In the genomic region with DNA sequence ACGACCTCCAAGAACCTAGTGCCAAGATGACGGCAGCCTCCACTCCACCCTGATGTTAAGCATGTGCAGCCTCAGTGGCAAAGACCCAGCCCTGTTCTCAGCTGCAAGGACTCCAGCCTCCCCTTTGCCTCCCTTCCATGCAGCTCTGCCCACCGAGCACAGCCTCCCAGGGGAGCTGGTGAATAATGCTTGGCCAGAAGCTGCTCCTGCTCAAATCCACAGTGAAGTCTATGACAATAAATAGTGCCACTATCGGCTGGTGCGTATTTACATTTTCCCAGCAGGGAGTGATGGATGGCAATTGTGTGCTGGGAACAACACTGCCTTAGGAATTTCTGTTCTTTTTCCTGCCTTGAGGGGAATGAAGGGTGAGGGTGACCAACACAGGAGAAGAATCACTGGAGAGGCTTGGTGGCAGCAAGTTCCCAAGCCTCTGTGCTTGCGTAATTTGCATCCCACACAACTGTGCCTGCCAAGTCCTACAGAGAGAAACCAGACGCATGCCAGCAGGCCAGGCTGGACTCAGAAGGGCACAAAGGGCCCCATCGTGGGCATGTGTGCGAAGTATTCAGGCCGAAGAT, we compare ENCODE assay signal across 11 cellular contexts. TPM values are rescaled to one million over a fixed set of nuclear protein-coding genes. Genes with fewer than 3 reads are reported as not detected.
DNase-seq lines count a peak whose midpoint lies in the region; ATAC-seq, FAIRE-seq and TF ChIP-seq lines count a peak whose summit lies in the region.
"Had no signal": no experiment of that assay in that cellular context is flagged by ENCODE, and none has a peak within 500 bp of the region (broad histone marks: within the 10 kb centered on the region; RNA-seq: fewer than 3 reads in every experiment).

No MANE protein-coding gene starts in this region.

- H3K4me1 ChIP-seq in H1 (replicated peaks in 1 of 4; ENCODE audit: control insufficient read depth in 3 of 4, insufficient read depth in 4 of 4, low read length in 3 of 4) = peaks cover 0 to 4% (median 1%) of the 10 kb centered on the region in 4 experiments; a peak in 3 of 7 replicates
- H3K4me1 ChIP-seq in lung (ENCODE audit: control insufficient read depth in 2 of 2, insufficient read depth in 2 of 2, low read length in 2 of 2) = peaks cover 0 to 11% of the 10 kb centered on the region in 2 donors
- peaks cover 7 to 12% of the 10 kb centered on the region in 2 donors for H3K4me1 ChIP-seq in thyroid gland

- DNase-seq in MG63 (peak; percentile 79), H1 (ENCODE audit: low read depth in 1 of 2, low spot score in 2 of 2) (no peak), lung (ENCODE audit: low spot score) (peak; percentile 70), thyroid gland (peak; percentile 86 to 89), kidney tubule cell (ENCODE audit: low spot score) (no peak)
- no peak for DNase-seq in stimulated activated CD4-positive, alpha-beta T cell treated with anti-CD3 and anti-CD28 coated beads, Interleukin-2, amount 100 ng/mL, for 48 hours
- DNase-seq: activated naive CD4-positive, alpha-beta T cell; NCI-H146 had no signal

- no peak for TF ChIP-seq EP300 in H1 (IDR thresholded peaks at IDR 0.05; ENCODE audit: borderline replicate concordance in 1 of 2, low read depth in 2 of 2, low read length in 2 of 2)

- H3K23me2 ChIP-seq in H1 (ENCODE audit: low read depth, low read length) = no peaks in the 10 kb centered on the region

- no peak overlapping the region; a peak in 1 of 4 replicates for H3K4me2 ChIP-seq in H1 (ENCODE audit: insufficient read depth in 1 of 2, low read depth in 2 of 2, low read length in 2 of 2)

- no peak for FAIRE-seq in H1 (lab: Jason Lieb, UNC)
- FAIRE-seq: GM12878 had no signal

- H2BK5ac ChIP-seq in H1 (ENCODE audit: low read depth, low read length) = no peak overlapping the region

- H3K23ac ChIP-seq in H1 (ENCODE audit: insufficient read length) = no peak overlapping the region

- H3K79me2 ChIP-seq in H1 (ENCODE audit: control insufficient read depth in 1 of 2, insufficient read depth in 2 of 2, low read length in 2 of 2) = no peaks in the 10 kb centered on the region

- H3K9me3 ChIP-seq in MG63 = no peaks in the 10 kb centered on the region
- no peaks in the 10 kb centered on the region for H3K9me3 ChIP-seq in H1 (ENCODE audit: insufficient read depth in 2 of 2, low read depth in 1 of 2, low read length in 1 of 2)
- H3K9me3 ChIP-seq in lung (ENCODE audit: control insufficient read depth in 2 of 2, insufficient read depth in 1 of 2, low read length in 1 of 2) = no peaks in the 10 kb centered on the region
- H3K9me3 ChIP-seq in thyroid gland = no peaks in the 10 kb centered on the region

- H4K8ac ChIP-seq in H1 (ENCODE audit: extremely low read depth, insufficient read depth, low read length) = no peak overlapping the region

- 77% methylated on average over 10 of the region's 10 CpGs; no CpG with 5 or more reads in 1 of the 2 experiments for WGBS in H1 (ENCODE audit: extremely low coverage in 1 of 2, insufficient coverage in 1 of 2, insufficient read length in 1 of 2, insufficient replicate concordance in 2 of 2, low coverage in 1 of 2, low lambda C conversion rate in 2 of 2, missing lambda C conversion rate in 1 of 2), 2 experiments
- WGBS in lung, 2 donors = 41 to 67% methylated on average over 10 of the region's 10 CpGs
- WGBS in thyroid gland, 2 donors = 47 to 52% methylated on average over 10 of the region's 10 CpGs

- H3K36me3 ChIP-seq in MG63 (no peaks in the 10 kb centered on the region), H1 (ENCODE audit: control insufficient read depth in 2 of 4, insufficient read depth in 4 of 4, low read length in 3 of 4) (no peaks in the 10 kb centered on the region), lung (ENCODE audit: control insufficient read depth in 2 of 2, insufficient read depth in 2 of 2, low read length in 2 of 2) (no peaks in the 10 kb centered on the region), thyroid gland (no peaks in the 10 kb centered on the region)

- H3K9ac ChIP-seq in H1 (replicated peaks in 1 of 4; ENCODE audit: extremely low read depth in 1 of 4, low read depth in 3 of 4, low read length in 3 of 4) = no peak overlapping the region

- no peak overlapping the region for H3K27ac ChIP-seq in H1 (ENCODE audit: low read depth, low read length)
- peak overlapping the region; percentile 1 to 71 for H3K27ac ChIP-seq in lung (ENCODE audit: low read depth in 1 of 2, low read length in 1 of 2)
- H3K27ac ChIP-seq in thyroid gland = peak overlapping the region in 2 of 3 donors; percentile 41 to 52

- ATAC-seq in lung (ENCODE audit: insufficient read depth, low FRiP score) (peak; percentile 67), GM21390 (IDR thresholded peaks at IDR 0.05; ENCODE audit: unreplicated experiment) (no peak), GM19023 (IDR thresholded peaks at IDR 0.05; ENCODE audit: unreplicated experiment) (no peak)
- ATAC-seq: GM12878 had no signal

- H3K27me3 ChIP-seq in MG63 (no peaks in the 10 kb centered on the region), H1 (replicated peaks in 1 of 4; ENCODE audit: control insufficient read depth in 3 of 4, extremely low read depth in 1 of 4, insufficient read depth in 3 of 4, low read length in 3 of 4) (peaks cover 0 to 1% (median 0%) of the 10 kb centered on the region in 4 experiments; a peak in 1 of 7 replicates), lung (ENCODE audit: control insufficient read depth, insufficient read depth) (no peaks in the 10 kb centered on the region), thyroid gland (no peaks in the 10 kb centered on the region)

- no peak overlapping the region for H3K4ac ChIP-seq in H1 (replicated peaks; ENCODE audit: insufficient read length, low read depth, low read length)

- peak overlapping the region; percentile 25; the same call in 1 of the 2 replicates for H2BK20ac ChIP-seq in H1 (ENCODE audit: low read length)

- no peak overlapping the region for H3K18ac ChIP-seq in H1 (ENCODE audit: extremely low read depth, low read length)

- peak overlapping the region; percentile 31; the same call in 1 of the 2 replicates for H2BK15ac ChIP-seq in H1 (ENCODE audit: low read length)

- POLR2A ChIA-PET in H1 (lab: Charles Lee; ENCODE audit: partially characterized antibody) = interaction anchor here (0.7 to 1.2 kb wide), 2 partner anchors 13 to 79 kb away, joined by 3 read pairs; no protein-coding TSS in a partner anchor

- intact Hi-C loops in thyroid gland (cut with DNase I) = no loop called here

- H3K14ac ChIP-seq in H1 (ENCODE audit: insufficient read length) = no peak overlapping the region

- H3K4me3 ChIP-seq in MG63 (no peak overlapping the region), H1 (ENCODE audit: extremely low read depth in 1 of 4, insufficient read depth in 2 of 4, low read depth in 3 of 4, low read length in 4 of 4) (no peak overlapping the region), lung (no peak overlapping the region), thyroid gland (replicated peaks in 1 of 3) (no peak overlapping the region)
- H3K4me3 ChIP-seq: GM12878 had no signal

- H2AK5ac ChIP-seq in H1 (ENCODE audit: low read depth, low read length) = no peak overlapping the region

- TF ChIP-seq RAD21 in H1 (IDR thresholded peaks at IDR 0.05 in 1 of 2, conservative IDR thresholded peaks at IDR 0.05 in 1 of 2; ENCODE audit: low read depth in 2 of 2, low read length in 2 of 2) = no peak

- no peak for TF ChIP-seq POLR2A in H1 (IDR thresholded peaks at IDR 0.05; ENCODE audit: control extremely low read depth in 1 of 2, low read depth in 2 of 2, low read length in 2 of 2)
- TF ChIP-seq POLR2A in thyroid gland (IDR thresholded peaks at IDR 0.05) = peak in 1 of 2 donors; percentile 16

- no peak overlapping the region for H3K56ac ChIP-seq in H1 (replicated peaks; ENCODE audit: insufficient read length, low read depth, low read length)

- TF ChIP-seq CTCF in H1 (IDR thresholded peaks at IDR 0.05; ENCODE audit: control extremely low read depth in 1 of 3, insufficient read depth in 1 of 3, low read depth in 1 of 3, low read length in 3 of 3) = no peak
- no peak for TF ChIP-seq CTCF in lung (IDR thresholded peaks at IDR 0.05; ENCODE audit: control extremely low read depth, extremely low read depth)
- TF ChIP-seq CTCF in thyroid gland (IDR thresholded peaks at IDR 0.05) = no peak

- H2BK12ac ChIP-seq in H1 (ENCODE audit: low read depth, low read length) = no peak overlapping the region

- H3K79me1 ChIP-seq in H1 (ENCODE audit: low read depth, low read length) = no peaks in the 10 kb centered on the region

- CTCF ChIA-PET in H1 (lab: Charles Lee; ENCODE audit: partially characterized antibody) = interaction anchor here (1.0 to 2.8 kb wide), 4 partner anchors 14 to 100 kb away, joined by 3 to 15 read pairs (median 6); no protein-coding TSS in a partner anchor

- no peaks in the 10 kb centered on the region for H4K20me1 ChIP-seq in H1 (replicated peaks in 1 of 2; ENCODE audit: control insufficient read depth in 1 of 2, insufficient read depth in 2 of 2, low read length in 2 of 2)

- H4K5ac ChIP-seq in H1 (ENCODE audit: insufficient read length, low read depth, low read length) = no peak overlapping the region

- H4K91ac ChIP-seq in H1 (replicated peaks; ENCODE audit: insufficient read length, low read length) = no peak overlapping the region

- no peak overlapping the region for H2BK120ac ChIP-seq in H1 (replicated peaks; ENCODE audit: low read depth, low read length)

- H2AFZ ChIP-seq in H1 (ENCODE audit: low read length) = no peak overlapping the region

RNA-seq across cellular contexts. Expression of a gene that starts 29.9 kb away (rescaled TPM):
- total RNA-seq in MG63 (2014; rRNA removed; shearing (Covaris generic); ENCODE audit: low replicate concordance) = 0.53 TPM in 1 of 2 replicates, not detected in the other
- total RNA-seq in H1 (2021; fragmentation: NEBNext Ultra II Directional; extraction: Animal tissue kit (Norgen Biotek cat#: 25700)) = 34.2 and 36.2 TPM in 2 replicates
- polyA plus RNA-seq in H1 (2011; rRNA removed) = 5.9 and 9.7 TPM in 2 replicates
- 12.7 TPM for polyA plus RNA-seq in H1 (2011; cell fraction: cytosol; rRNA removed)
- 7.4 TPM for polyA plus RNA-seq in H1 (2011; cell fraction: nucleus; rRNA removed)
- 10.3 to 24.7 TPM (median 12.4 TPM) in 4 replicates for polyA plus RNA-seq in H1 (2012, experiment 1 of 2)
- 1.7 TPM for polyA plus RNA-seq in H1 (2012, experiment 2 of 2)
- polyA plus RNA-seq in H1 (2013, experiment 1 of 2) = 17.5 TPM
- polyA plus RNA-seq in H1 (2013, experiment 2 of 2) = 17.9 TPM
- 25.4 and 40.7 TPM in 2 replicates for polyA minus RNA-seq in H1 (2011; rRNA and poly(A)+ RNA removed)
- 12.0 TPM for polyA minus RNA-seq in H1 (2011; cell fraction: cytosol; rRNA and poly(A)+ RNA removed)
- 33.7 TPM for polyA minus RNA-seq in H1 (2011; cell fraction: nucleus; rRNA and poly(A)+ RNA removed)
- 100 to 1,000 TPM in 1 of 2 donors, 10 to 100 TPM in 1; 64.5 to 128 TPM for total RNA-seq in lung
- 10 to 100 TPM; 20.4 to 23.4 TPM for polyA plus RNA-seq in lung
- total RNA-seq in thyroid gland = 100 to 1,000 TPM in 1 of 4 donors, 10 to 100 TPM in 3; 57.5 to 102 (median 78.0) TPM

RNA-seq across cellular contexts. Expression of a gene that starts 50.3 kb away (rescaled TPM):
- total RNA-seq in MG63 (2014; rRNA removed; shearing (Covaris generic); ENCODE audit: low replicate concordance) = 0.16 and 26.2 TPM in 2 replicates
- 3.5 and 4.2 TPM in 2 replicates for total RNA-seq in H1 (2021; fragmentation: NEBNext Ultra II Directional; extraction: Animal tissue kit (Norgen Biotek cat#: 25700))
- polyA plus RNA-seq in H1 (2011; rRNA removed) (0.88 and 1.1 TPM in 2 replicates), lung (10 to 100 TPM; 43.1 to 64.7 TPM)
- polyA plus RNA-seq in H1 (2011; cell fraction: cytosol; rRNA removed) = 0.57 TPM
- 1.3 TPM for polyA plus RNA-seq in H1 (2011; cell fraction: nucleus; rRNA removed)
- 1.9 to 2.1 TPM (median 2.0 TPM) in 4 replicates for polyA plus RNA-seq in H1 (2012, experiment 1 of 2)
- 2.2 TPM for polyA plus RNA-seq in H1 (2012, experiment 2 of 2)
- 5.7 TPM for polyA plus RNA-seq in H1 (2013, experiment 1 of 2)
- 6.3 TPM for polyA plus RNA-seq in H1 (2013, experiment 2 of 2)
- polyA minus RNA-seq in H1 (2011; rRNA and poly(A)+ RNA removed) = 1.2 and 1.7 TPM in 2 replicates
- not detected for polyA minus RNA-seq in H1 (2011; cell fraction: cytosol; rRNA and poly(A)+ RNA removed)
- polyA minus RNA-seq in H1 (2011; cell fraction: nucleus; rRNA and poly(A)+ RNA removed) = 1.4 TPM
- total RNA-seq in lung (10 to 100 TPM; 79.4 to 83.0 TPM), thyroid gland (100 to 1,000 TPM in 1 of 4 donors, 10 to 100 TPM in 3; 71.5 to 110 (median 86.4) TPM)

Comparison
In these comparisons a context has a peak if more than half of its experiments do, and no peak if none do; other contexts are left out.
1. DNase-seq: peak in MG63 (single experiment), lung (single experiment) and thyroid gland (2 of 2); none in H1 (0 of 2), stimulated activated CD4-positive, alpha-beta T cell treated with anti-CD3 and anti-CD28 coated beads, Interleukin-2, amount 100 ng/mL, for 48 hours (0 of 2) and kidney tubule cell (single experiment).
2. RNA of a gene that starts 29.9 kb away (total RNA-seq): 64.5 to 128 TPM in lung, 57.5 to 102 TPM in thyroid gland and 34.2 to 36.2 TPM in H1; 0.53 TPM in MG63; every median in the first group is over 10 times any median in the second.